In genomic region chr17:6507535-6507934, GRCh38 we compare ENCODE assay signal across 12 cellular contexts. TPM values are rescaled to one million over a fixed set of nuclear protein-coding genes. Genes with fewer than 3 reads are reported as not detected.
DNase-seq lines count a peak whose midpoint lies in the region; ATAC-seq, FAIRE-seq and TF ChIP-seq lines count a peak whose summit lies in the region.
"Had no signal": no experiment of that assay in that cellular context is flagged by ENCODE, and none has a peak within 500 bp of the region (broad histone marks: within the 10 kb centered on the region; RNA-seq: fewer than 3 reads in every experiment).

No MANE protein-coding gene starts in this region.

- peak; percentile 88 for FAIRE-seq in bronchial epithelial cell (lab: Jason Lieb, UNC)
- FAIRE-seq: H1 had no signal

- no peak overlapping the region for H3K27ac ChIP-seq in SJCRH30
- H3K27ac ChIP-seq: BLaER1 treated with 17β-estradiol and CSF1 and Interleukin-3, amounts not matched to agents 10 nM and 100 nM; neural progenitor cell had no signal

- ATAC-seq in left lobe of liver (peak; percentile 21), GM21717 (IDR thresholded peaks at IDR 0.05; ENCODE audit: unreplicated experiment) (no peak), HG02588 (IDR thresholded peaks at IDR 0.05; ENCODE audit: unreplicated experiment) (no peak)

- H3K4me1 ChIP-seq in SJCRH30: no peaks in the 10 kb centered on the region

- H3K36me3 ChIP-seq in bronchial epithelial cell (ENCODE audit: control insufficient read depth, insufficient read depth, low read length): peaks cover 12% of the 10 kb centered on the region
- H3K36me3 ChIP-seq in SJCRH30: no peaks in the 10 kb centered on the region
- H3K36me3 ChIP-seq: BLaER1 treated with 17β-estradiol and CSF1 and Interleukin-3, amounts not matched to agents 10 nM and 100 nM; neural progenitor cell had no signal

- H3K4me3 ChIP-seq in bronchial epithelial cell (ENCODE audit: low read depth, low read length) (no peak overlapping the region), SJCRH30 (no peak overlapping the region)
- H3K4me3 ChIP-seq: BLaER1 treated with 17β-estradiol and CSF1 and Interleukin-3, amounts not matched to agents 10 nM and 100 nM; neural progenitor cell had no signal

- H3K9me3 ChIP-seq in SJCRH30 (replicated peaks): no peaks in the 10 kb centered on the region
- H3K9me3 ChIP-seq: BLaER1 treated with 17β-estradiol and CSF1 and Interleukin-3, amounts not matched to agents 10 nM and 100 nM had no signal

- no peaks in the 10 kb centered on the region for H3K27me3 ChIP-seq in bronchial epithelial cell (ENCODE audit: control insufficient read depth, insufficient read depth, low read length)
- no peaks in the 10 kb centered on the region for H3K27me3 ChIP-seq in SJCRH30
- H3K27me3 ChIP-seq: BLaER1 treated with 17β-estradiol and CSF1 and Interleukin-3, amounts not matched to agents 10 nM and 100 nM; neural progenitor cell had no signal

- no peak for TF ChIP-seq CTCF in bronchial epithelial cell (IDR thresholded peaks at IDR 0.05; ENCODE audit: insufficient read depth, low read length, severe bottlenecking)

- DNase-seq in 8988T (peak; percentile 45), HPDE6-E6E7 (ENCODE audit: extremely low spot score) (peak; percentile 94), bronchial epithelial cell (ENCODE audit: low read depth) (peak; percentile 87), left lobe of liver (ENCODE audit: low spot score) (no peak), HuH-7.5 (ENCODE audit: low spot score) (no peak), SJCRH30 (no peak)
- DNase-seq: activated gamma-delta T cell treated with Interleukin-2 at 50 U/mL for 16 hours had no signal

RNA-seq across cellular contexts. Expression of gene PITPNM3, which starts 48.8 kb away (rescaled TPM):
- total RNA-seq in bronchial epithelial cell (25.0 and 42.9 TPM in 2 replicates), left lobe of liver (1.8 TPM)
- 39.2 and 39.7 TPM in 2 replicates for total RNA-seq in SJCRH30 (2014; rRNA removed; shearing (Covaris generic))

Comparison
In these comparisons a context has a peak if more than half of its experiments do, and no peak if none do; other contexts are left out.
1. DNase-seq: peak in 8988T (single experiment), HPDE6-E6E7 (single experiment) and bronchial epithelial cell (single experiment); none in left lobe of liver (single experiment), HuH-7.5 (single experiment) and SJCRH30 (0 of 2).